Comparison of ENCODE assay signal across 25 cellular contexts in the genomic region with DNA sequence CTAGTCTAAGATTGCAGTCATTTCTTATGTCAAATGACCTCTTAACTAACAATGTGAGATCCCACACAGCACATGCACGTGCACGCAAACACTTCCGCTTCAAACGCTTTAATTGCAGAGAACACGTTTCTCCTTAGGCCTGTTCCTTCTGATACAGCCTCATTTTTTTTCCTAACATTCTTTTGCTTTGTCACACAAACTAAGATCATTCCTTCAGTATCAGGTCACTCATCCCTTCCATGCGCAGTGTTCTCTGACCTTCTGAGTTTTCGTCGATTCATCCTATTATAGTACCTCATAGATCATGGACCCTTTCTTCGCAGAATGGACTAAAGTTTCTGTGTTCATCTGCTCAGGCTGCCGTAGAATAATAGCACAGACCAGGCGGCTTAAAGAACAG.
"Had no signal": no experiment of that assay in that cellular context is flagged by ENCODE, and none has a peak within 500 bp of the region (broad histone marks: within the 10 kb centered on the region; RNA-seq: fewer than 3 reads in every experiment).

No MANE protein-coding gene starts in this region.

- H3K36me3 ChIP-seq: MG63 had no signal

- ATAC-seq: activated naive CD4-positive, alpha-beta T cell treated with anti-CD3 and anti-CD28 coated beads, Interleukin-2, amount 50 U/mL, for 72 hours; activated naive CD8-positive, alpha-beta T cell treated with anti-CD3 and anti-CD28 coated beads, Interleukin-2, amount 50 U/mL, for 24 hours; activated T-cell treated with anti-CD3 and anti-CD28 coated beads, Interleukin-2, amount 50 U/mL, for 4 hours; Panc1; Right ventricle myocardium inferior; T-cell had no signal

- DNase-seq: activated CD4-positive, alpha-beta memory T cell treated with anti-CD3 and anti-CD28 coated beads for 36 hours; activated CD4-positive, alpha-beta T cell treated with anti-CD3 and anti-CD28 coated beads, Interleukin-2, amount 10 ng/mL, durations not matched to agents 7 days and 5 days; activated CD4-positive, CD25-positive, alpha-beta regulatory T cell; activated CD8-positive, alpha-beta memory T cell treated with anti-CD3 and anti-CD28 coated beads for 24 hours; activated effector memory CD4-positive, alpha-beta T cell treated with anti-CD3 and anti-CD28 coated beads, Interleukin-2, amount 50 U/mL, for 16 hours; activated naive CD4-positive, alpha-beta T cell treated with Interleukin-2 at 50 U/mL for 16 hours; activated naive CD8-positive, alpha-beta T cell treated with anti-CD3 and anti-CD28 coated beads, Interleukin-2, amount 50 U/mL, for 24 hours; activated T-cell treated with anti-CD3 and anti-CD28 coated beads, Interleukin-2, amount 50 U/mL, for 4 hours; amygdala; MG63; NCI-H1105; NCI-H1436; NCI-H1694 treated with DMSO at 0.1 percent for 48 hours; NCI-H2029 treated with DMSO at 0.1 percent for 48 hours; NCI-H510A treated with DMSO at 0.1 percent for 48 hours; NCI-H69; NK-92 treated with Interleukin-12 subunit alpha and Interleukin-12 subunit beta, amount 100 ng/mL, for 24 hours; OCI-M1; RPMI8226; T-cell; T1000 had no signal

- H3K4me3 ChIP-seq: MG63, SK-N-MC had no signal

- H3K27ac ChIP-seq: SK-N-MC had no signal

- H3K9me3 ChIP-seq: MG63 had no signal

- H3K27me3 ChIP-seq: MG63 had no signal
